18 cellular contexts compared by ENCODE assay signal in genomic region chr5:169100735-169101075, GRCh38.
A peak's percentile ranks its signal among the peaks of the same experiment; 100 is the strongest.
DNase-seq lines count a peak whose midpoint lies in the region; ATAC-seq, FAIRE-seq and TF ChIP-seq lines count a peak whose summit lies in the region.
"Had no signal": no experiment of that assay in that cellular context is flagged by ENCODE, and none has a peak within 500 bp of the region (broad histone marks: within the 10 kb centered on the region; RNA-seq: fewer than 3 reads in every experiment).

No MANE protein-coding gene starts in this region.

- H3K4me3 ChIP-seq in A549 (no peak overlapping the region), keratinocyte (ENCODE audit: control insufficient read depth in 2 of 3, extremely low read depth in 1 of 3, insufficient read depth in 2 of 3, low read depth in 1 of 3, low read length in 3 of 3) (no peak overlapping the region)

- H3K9me3 Mint-ChIP-seq in activated CD4-positive, alpha-beta memory T cell treated with anti-CD3 and anti-CD28 coated beads, Interleukin-2, amount 10 ng/mL, durations not matched to agents 7 days and 5 days, result peaks cover 3% of the 10 kb centered on the region
- H3K9me3 Mint-ChIP-seq: stimulated activated naive CD8-positive, alpha-beta T cell treated with anti-CD3 and anti-CD28 coated beads, Interleukin-15, Interleukin-2, amounts not matched to agents 100 ng/mL and 50 ng/mL, for 24 hours had no signal

- H3K36me3 Mint-ChIP-seq in activated CD4-positive, alpha-beta memory T cell treated with anti-CD3 and anti-CD28 coated beads, Interleukin-2, amount 10 ng/mL, durations not matched to agents 7 days and 5 days (ENCODE audit: low read depth), result no peaks in the 10 kb centered on the region

- no peaks in the 10 kb centered on the region for H3K4me1 Mint-ChIP-seq in activated CD4-positive, alpha-beta memory T cell treated with anti-CD3 and anti-CD28 coated beads, Interleukin-2, amount 10 ng/mL, durations not matched to agents 7 days and 5 days

- dilution Hi-C loops in keratinocyte (cut with MboI; ENCODE audit: extremely low pct_ligation_motif_present, low sequenced_read_pairs), result no loop called here

- H3K9me1 ChIP-seq in keratinocyte (ENCODE audit: control insufficient read depth, extremely low read depth, insufficient read depth, low read length), result no peaks in the 10 kb centered on the region

- no peaks in the 10 kb centered on the region for H3K27me3 Mint-ChIP-seq in activated CD4-positive, alpha-beta memory T cell treated with anti-CD3 and anti-CD28 coated beads, Interleukin-2, amount 10 ng/mL, durations not matched to agents 7 days and 5 days
- H3K27me3 Mint-ChIP-seq: stimulated activated naive CD8-positive, alpha-beta T cell treated with anti-CD3 and anti-CD28 coated beads, Interleukin-15, Interleukin-2, amounts not matched to agents 100 ng/mL and 50 ng/mL, for 24 hours had no signal

- H3K27ac Mint-ChIP-seq in activated CD4-positive, alpha-beta memory T cell treated with anti-CD3 and anti-CD28 coated beads, Interleukin-2, amount 10 ng/mL, durations not matched to agents 7 days and 5 days, result no peak overlapping the region
- H3K27ac Mint-ChIP-seq: stimulated activated naive CD8-positive, alpha-beta T cell treated with anti-CD3 and anti-CD28 coated beads, Interleukin-15, Interleukin-2, amounts not matched to agents 100 ng/mL and 50 ng/mL, for 24 hours had no signal

- H3K4me2 ChIP-seq in A549 (peak overlapping the region; percentile 47), keratinocyte (ENCODE audit: control insufficient read depth, extremely low read depth, insufficient read depth, low read depth, low read length) (no peak overlapping the region)

- no peak for TF ChIP-seq POLR2A in A549 (IDR thresholded peaks at IDR 0.05; ENCODE audit: low read length)

- TF ChIP-seq RAD21 in A549 (conservative IDR thresholded peaks at IDR 0.05 in 1 of 2, IDR thresholded peaks at IDR 0.05 in 1 of 2), result no peak

- CTCF ChIA-PET in A549 (lab: Yijun Ruan, JAX), result interaction anchor here (0.6 to 1.4 kb wide), 4 partner anchors 33 to 695 kb away, joined by 3 read pairs; no protein-coding TSS in a partner anchor
- CTCF ChIA-PET in activated CD4-positive, alpha-beta memory T cell treated with anti-CD3 and anti-CD28 coated beads, Interleukin-2, amount 10 ng/mL, durations not matched to agents 7 days and 5 days (lab: Charles Lee), result no interaction called here

- no peak overlapping the region for H3K9ac ChIP-seq in keratinocyte (ENCODE audit: control insufficient read depth, extremely low read depth, insufficient read depth, low read length)

- peak overlapping the region; percentile 47 to 57; a peak in 4 of 6 replicates for H3K27ac ChIP-seq in A549
- H3K27ac ChIP-seq in keratinocyte (ENCODE audit: control insufficient read depth, insufficient read depth, low read length), result no peak overlapping the region

- ATAC-seq in A549 (peak; percentile 66 to 82; a peak in 5 of 6 replicates), GM18867 (IDR thresholded peaks at IDR 0.05; ENCODE audit: unreplicated experiment) (no peak)

- DNase-seq in A549 (ENCODE audit: low read depth in 1 of 2, low spot score in 1 of 2) (peak; percentile 67 to 74), HK-2 (ENCODE audit: unreplicated experiment) (peak; percentile 32), astrocyte of the hippocampus (ENCODE audit: low read depth, low spot score) (peak; percentile 83), keratinocyte (ENCODE audit: low read depth, low spot score) (peak; percentile 11), middle frontal gyrus (ENCODE audit: extremely low spot score, low spot score) (no peak)
- no peak for DNase-seq in activated CD4-positive, alpha-beta T cell treated with anti-CD3 and anti-CD28 coated beads, Interleukin-2, amount 50 U/mL, for 1 hour
- DNase-seq in activated CD4-positive, alpha-beta memory T cell treated with anti-CD3 and anti-CD28 coated beads, Interleukin-2, amount 10 ng/mL, durations not matched to agents 7 days and 5 days, result no peak
- DNase-seq: activated CD4-positive, alpha-beta T cell treated with anti-CD3 and anti-CD28 coated beads, Interleukin-2, amount 50 U/mL, for 48 hours; activated gamma-delta T cell; cortex of kidney; glutamatergic neuron; left ventricle myocardium superior; NCI-H1092 treated with DMSO at 0.1 percent for 48 hours; occipital lobe; stimulated activated CD4-positive, alpha-beta T cell treated with anti-CD3 and anti-CD28 coated beads, Interleukin-4, amount 100 ng/mL, for 1 hour; T-helper 1 cell had no signal

- FAIRE-seq in A549 (lab: Jason Lieb, UNC) (no peak), keratinocyte (lab: Jason Lieb, UNC) (peak; percentile 92)

- H3K4me3 Mint-ChIP-seq in activated CD4-positive, alpha-beta memory T cell treated with anti-CD3 and anti-CD28 coated beads, Interleukin-2, amount 10 ng/mL, durations not matched to agents 7 days and 5 days, result no peak overlapping the region
- H3K4me3 Mint-ChIP-seq: stimulated activated naive CD8-positive, alpha-beta T cell treated with anti-CD3 and anti-CD28 coated beads, Interleukin-15, Interleukin-2, amounts not matched to agents 100 ng/mL and 50 ng/mL, for 24 hours had no signal

- H3K4me1 ChIP-seq in A549, result peaks cover 21% of the 10 kb centered on the region
- peaks cover 4% of the 10 kb centered on the region for H3K4me1 ChIP-seq in keratinocyte (ENCODE audit: control insufficient read depth, extremely low read depth, insufficient read depth, low read length)

- H3K36me3 ChIP-seq in keratinocyte (ENCODE audit: control insufficient read depth in 2 of 2, extremely low read depth in 1 of 2, insufficient read depth in 2 of 2, low read length in 2 of 2), result no peaks in the 10 kb centered on the region

- no peaks in the 10 kb centered on the region for H3K9me3 ChIP-seq in A549
- no peaks in the 10 kb centered on the region for H3K9me3 ChIP-seq in keratinocyte (ENCODE audit: control insufficient read depth, low read depth, low read length)

- no peak overlapping the region for H2AFZ ChIP-seq in keratinocyte (ENCODE audit: control insufficient read depth, low read length)

- TF ChIP-seq CTCF in A549 (IDR thresholded peaks at IDR 0.05) (no peak), keratinocyte (optimal IDR thresholded peaks at IDR 0.05 in 1 of 3, IDR thresholded peaks at IDR 0.05 in 1 of 3, conservative IDR thresholded peaks at IDR 0.05 in 1 of 3; ENCODE audit: extremely low read depth in 1 of 3, insufficient read depth in 2 of 3, low read length in 3 of 3) (no peak)

- 9% methylated on average over 2 of the region's 2 CpGs for WGBS in A549 (ENCODE audit: missing lambda C conversion rate)

- POLR2A ChIA-PET in A549 (lab: Yijun Ruan, JAX), result interaction anchor here (0.6 kb wide), 1 partner anchor 483 kb away, joined by 4 read pairs; the partner anchor contains the start of gene SPDL1
- POLR2A ChIA-PET in activated CD4-positive, alpha-beta memory T cell treated with anti-CD3 and anti-CD28 coated beads, Interleukin-2, amount 10 ng/mL, durations not matched to agents 7 days and 5 days (lab: Charles Lee), result no interaction called here

- TF ChIP-seq EP300 in A549 (IDR thresholded peaks at IDR 0.05), result no peak

- H4K20me1 ChIP-seq in keratinocyte (ENCODE audit: control insufficient read depth, extremely low read depth, insufficient read depth, low read length), result no peaks in the 10 kb centered on the region

- no peaks in the 10 kb centered on the region for H3K27me3 ChIP-seq in keratinocyte (ENCODE audit: control insufficient read depth, extremely low read depth, insufficient read depth, low read length)

- no peaks in the 10 kb centered on the region for H3K79me2 ChIP-seq in keratinocyte (ENCODE audit: control insufficient read depth, insufficient read depth, low read length)

TF ChIP-seq in A549, 52 proteins besides CTCF, POLR2A, EP300 and RAD21:
- TF ChIP-seq, protein P1, sequence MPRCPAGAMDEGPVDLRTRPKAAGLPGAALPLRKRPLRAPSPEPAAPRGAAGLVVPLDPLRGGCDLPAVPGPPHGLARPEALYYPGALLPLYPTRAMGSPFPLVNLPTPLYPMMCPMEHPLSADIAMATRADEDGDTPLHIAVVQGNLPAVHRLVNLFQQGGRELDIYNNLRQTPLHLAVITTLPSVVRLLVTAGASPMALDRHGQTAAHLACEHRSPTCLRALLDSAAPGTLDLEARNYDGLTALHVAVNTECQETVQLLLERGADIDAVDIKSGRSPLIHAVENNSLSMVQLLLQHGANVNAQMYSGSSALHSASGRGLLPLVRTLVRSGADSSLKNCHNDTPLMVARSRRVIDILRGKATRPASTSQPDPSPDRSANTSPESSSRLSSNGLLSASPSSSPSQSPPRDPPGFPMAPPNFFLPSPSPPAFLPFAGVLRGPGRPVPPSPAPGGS (IDR thresholded peaks at IDR 0.05), result no peak
- TF ChIP-seq GATA3 (IDR thresholded peaks at IDR 0.05; ENCODE audit: borderline replicate concordance) (peak; percentile 26; the same call in 1 of the 2 replicates), HDAC2 (IDR thresholded peaks at IDR 0.05) (no peak), JUNB (IDR thresholded peaks at IDR 0.05) (peak; percentile 27; the same call in 1 of the 2 replicates), SREBF2 (IDR thresholded peaks at IDR 0.05) (no peak), FOSL2 (IDR thresholded peaks at IDR 0.05) (no peak), FOSL2 (CRISPR knock-in tag; IDR thresholded peaks at IDR 0.05) (peak; percentile 64; the same call in 1 of the 2 replicates), RNF2 (IDR thresholded peaks at IDR 0.05; ENCODE audit: borderline replicate concordance, low read depth) (no peak), HMGXB4 (CRISPR knock-in tag; IDR thresholded peaks at IDR 0.05; ENCODE audit: borderline replicate concordance) (no peak), HOXB13 (CRISPR knock-in tag; IDR thresholded peaks at IDR 0.05; ENCODE audit: low read depth) (no peak), ZFP36 (IDR thresholded peaks at IDR 0.05; ENCODE audit: borderline replicate concordance, partially characterized antibody) (no peak)

Comparison
In these comparisons a context has a peak if more than half of its experiments do, and no peak if none do; other contexts are left out.
1. DNase-seq: peak in A549 (2 of 2), HK-2 (single experiment), astrocyte of the hippocampus (single experiment) and keratinocyte (single experiment); none in middle frontal gyrus (single experiment), activated CD4-positive, alpha-beta T cell treated with anti-CD3 and anti-CD28 coated beads, Interleukin-2, amount 50 U/mL, for 1 hour (single experiment) and activated CD4-positive, alpha-beta memory T cell treated with anti-CD3 and anti-CD28 coated beads, Interleukin-2, amount 10 ng/mL, durations not matched to agents 7 days and 5 days (single experiment).